In the genomic region with DNA sequence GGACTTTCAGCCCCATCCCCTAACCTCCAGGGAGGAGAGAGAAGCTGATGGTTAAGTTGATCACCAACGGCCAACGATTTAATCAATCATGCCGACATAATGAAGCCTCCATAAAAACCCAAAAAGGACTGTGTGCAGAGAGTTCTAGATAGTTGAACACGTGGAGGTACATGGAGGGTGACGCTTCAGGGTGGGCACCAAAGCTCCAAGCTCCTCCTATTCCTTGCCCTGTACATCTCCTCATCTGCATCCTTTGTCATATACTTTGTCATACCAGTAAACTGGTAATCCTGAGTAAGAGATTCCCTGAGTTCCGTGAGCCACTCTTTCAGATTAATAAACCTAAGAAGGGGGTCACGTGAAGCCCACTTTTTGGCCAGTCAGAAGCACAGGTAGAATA, we compare ENCODE assay signal across 37 cellular contexts.
"Had no signal": no experiment of that assay in that cellular context is flagged by ENCODE, and none has a peak within 500 bp of the region (broad histone marks: within the 10 kb centered on the region; RNA-seq: fewer than 3 reads in every experiment).

No MANE protein-coding gene starts in this region.

- H3K36me3 ChIP-seq: brain microvascular endothelial cell, breast epithelium, cardiac muscle cell had no signal

- H3K27me3 Mint-ChIP-seq: activated naive CD4-positive, alpha-beta T cell treated with anti-CD3 and anti-CD28 coated beads, Interleukin-2, amount 10 ng/mL, durations not matched to agents 7 days and 5 days; activated naive CD4-positive, alpha-beta T cell treated with anti-CD3 and anti-CD28 coated beads, Interleukin-2, amount 50 U/mL, for 24 hours; activated naive CD8-positive, alpha-beta T cell; activated naive CD8-positive, alpha-beta T cell treated with anti-CD3 and anti-CD28 coated beads for 36 hours; activated naive CD8-positive, alpha-beta T cell treated with anti-CD3 and anti-CD28 coated beads, Interleukin-2, amount 10 ng/mL, durations not matched to agents 7 days and 5 days; activated naive CD8-positive, alpha-beta T cell treated with anti-CD3 and anti-CD28 coated beads, Interleukin-2, amount 50 U/mL, for 24 hours; activated T-cell treated with anti-CD3 and anti-CD28 coated beads, Interleukin-2, amount 50 U/mL, for 24 hours; central memory CD8-positive, alpha-beta T cell had no signal

- H3K27me3 ChIP-seq: adrenal gland, ascending aorta, body of pancreas, brain microvascular endothelial cell, breast epithelium had no signal

- DNase-seq: activated effector memory CD4-positive, alpha-beta T cell treated with anti-CD3 and anti-CD28 coated beads, Interleukin-2, amount 50 U/mL, for 16 hours; activated effector memory CD4-positive, alpha-beta T cell treated with Interleukin-2 at 50 U/mL for 16 hours; activated gamma-delta T cell; activated gamma-delta T cell treated with Interleukin-2 at 50 U/mL for 16 hours; activated naive CD4-positive, alpha-beta T cell; activated naive CD4-positive, alpha-beta T cell treated with anti-CD3 and anti-CD28 coated beads for 36 hours; activated naive CD4-positive, alpha-beta T cell treated with anti-CD3 and anti-CD28 coated beads, Interleukin-2, amount 10 ng/mL, durations not matched to agents 7 days and 5 days; activated naive CD4-positive, alpha-beta T cell treated with anti-CD3 and anti-CD28 coated beads, Interleukin-2, amount 50 U/mL, for 16 hours; activated naive CD4-positive, alpha-beta T cell treated with Interleukin-2 at 50 U/mL for 16 hours; activated naive CD8-positive, alpha-beta T cell treated with anti-CD3 and anti-CD28 coated beads for 36 hours; activated naive CD8-positive, alpha-beta T cell treated with anti-CD3 and anti-CD28 coated beads, Interleukin-2, amount 10 ng/mL, durations not matched to agents 7 days and 5 days; activated naive CD8-positive, alpha-beta T cell treated with anti-CD3 and anti-CD28 coated beads, Interleukin-2, amount 50 U/mL, for 24 hours; activated T-cell treated with anti-CD3 and anti-CD28 coated beads, Interleukin-2, amount 50 U/mL, for 1 hour; activated T-cell treated with anti-CD3 and anti-CD28 coated beads, Interleukin-2, amount 50 U/mL, for 24 hours; activated T-cell treated with anti-CD3 and anti-CD28 coated beads, Interleukin-2, amount 50 U/mL, for 4 hours; activated T-cell treated with anti-CD3 and anti-CD28 coated beads, Interleukin-2, amount 50 U/mL, for 48 hours; activated T-cell treated with anti-CD3 and anti-CD28 coated beads, Interleukin-2, amount 50 U/mL, for 72 hours; adrenal gland; amniotic stem cell; amygdala; anterior cingulate cortex; aorta; body of pancreas; brain microvascular endothelial cell; caudate nucleus; central memory CD4-positive, alpha-beta T cell; cerebellar nuclear complex had no signal

- H3K4me3 ChIP-seq: adrenal gland, ascending aorta, body of pancreas, breast epithelium, cardiac muscle cell had no signal

- ATAC-seq: activated naive CD4-positive, alpha-beta T cell treated with anti-CD3 and anti-CD28 coated beads, Interleukin-2, amount 50 U/mL, for 72 hours; activated naive CD8-positive, alpha-beta T cell treated with anti-CD3 and anti-CD28 coated beads, Interleukin-2, amount 50 U/mL, for 24 hours; activated T-cell treated with anti-CD3 and anti-CD28 coated beads, Interleukin-2, amount 50 U/mL, for 4 hours; activated T-cell treated with anti-CD3 and anti-CD28 coated beads, Interleukin-2, amount 50 U/mL, for 72 hours; body of pancreas had no signal

- H3K4me3 Mint-ChIP-seq: activated naive CD4-positive, alpha-beta T cell treated with anti-CD3 and anti-CD28 coated beads for 36 hours; activated naive CD4-positive, alpha-beta T cell treated with anti-CD3 and anti-CD28 coated beads, Interleukin-2, amount 10 ng/mL, durations not matched to agents 7 days and 5 days; activated naive CD4-positive, alpha-beta T cell treated with anti-CD3 and anti-CD28 coated beads, Interleukin-2, amount 50 U/mL, for 24 hours; activated naive CD8-positive, alpha-beta T cell; activated naive CD8-positive, alpha-beta T cell treated with anti-CD3 and anti-CD28 coated beads for 36 hours; activated naive CD8-positive, alpha-beta T cell treated with anti-CD3 and anti-CD28 coated beads, Interleukin-2, amount 10 ng/mL, durations not matched to agents 7 days and 5 days; activated naive CD8-positive, alpha-beta T cell treated with anti-CD3 and anti-CD28 coated beads, Interleukin-2, amount 50 U/mL, for 24 hours; activated T-cell treated with anti-CD3 and anti-CD28 coated beads, Interleukin-2, amount 50 U/mL, for 24 hours; activated T-cell treated with anti-CD3 and anti-CD28 coated beads, Interleukin-2, amount 50 U/mL, for 4 hours; activated T-cell treated with anti-CD3 and anti-CD28 coated beads, Interleukin-2, amount 50 U/mL, for 72 hours; central memory CD8-positive, alpha-beta T cell had no signal

- H3K9me3 Mint-ChIP-seq: activated naive CD4-positive, alpha-beta T cell treated with anti-CD3 and anti-CD28 coated beads for 36 hours; activated naive CD4-positive, alpha-beta T cell treated with anti-CD3 and anti-CD28 coated beads, Interleukin-2, amount 10 ng/mL, durations not matched to agents 7 days and 5 days; activated naive CD4-positive, alpha-beta T cell treated with anti-CD3 and anti-CD28 coated beads, Interleukin-2, amount 50 U/mL, for 24 hours; activated naive CD4-positive, alpha-beta T cell treated with anti-CD3 and anti-CD28 coated beads, Interleukin-2, amount 50 U/mL, for 72 hours; activated naive CD8-positive, alpha-beta T cell treated with anti-CD3 and anti-CD28 coated beads for 36 hours; activated naive CD8-positive, alpha-beta T cell treated with anti-CD3 and anti-CD28 coated beads, Interleukin-2, amount 10 ng/mL, durations not matched to agents 7 days and 5 days; activated naive CD8-positive, alpha-beta T cell treated with anti-CD3 and anti-CD28 coated beads, Interleukin-2, amount 50 U/mL, for 24 hours; activated T-cell treated with anti-CD3 and anti-CD28 coated beads, Interleukin-2, amount 50 U/mL, for 24 hours; activated T-cell treated with anti-CD3 and anti-CD28 coated beads, Interleukin-2, amount 50 U/mL, for 4 hours; activated T-cell treated with anti-CD3 and anti-CD28 coated beads, Interleukin-2, amount 50 U/mL, for 72 hours; activated T-helper 2 cell treated with anti-CD3 and anti-CD28 coated beads, Interferon-gamma antibody, Interleukin-2, Interleukin-4, amounts not matched to agents 10 μg/mL and 5 μg/mL and 100 μg/mL, durations not matched to agents 14 hours and 24 hours and 36 hours; brain; central memory CD8-positive, alpha-beta T cell had no signal

- H3K27ac Mint-ChIP-seq: activated naive CD4-positive, alpha-beta T cell treated with anti-CD3 and anti-CD28 coated beads for 36 hours; activated naive CD4-positive, alpha-beta T cell treated with anti-CD3 and anti-CD28 coated beads, Interleukin-2, amount 10 ng/mL, durations not matched to agents 7 days and 5 days; activated naive CD4-positive, alpha-beta T cell treated with anti-CD3 and anti-CD28 coated beads, Interleukin-2, amount 50 U/mL, for 24 hours; activated naive CD8-positive, alpha-beta T cell; activated naive CD8-positive, alpha-beta T cell treated with anti-CD3 and anti-CD28 coated beads for 36 hours; activated naive CD8-positive, alpha-beta T cell treated with anti-CD3 and anti-CD28 coated beads, Interleukin-2, amount 10 ng/mL, durations not matched to agents 7 days and 5 days; activated naive CD8-positive, alpha-beta T cell treated with anti-CD3 and anti-CD28 coated beads, Interleukin-2, amount 50 U/mL, for 24 hours; activated T-cell treated with anti-CD3 and anti-CD28 coated beads, Interleukin-2, amount 50 U/mL, for 24 hours; activated T-cell treated with anti-CD3 and anti-CD28 coated beads, Interleukin-2, amount 50 U/mL, for 72 hours; activated T-helper 1 cell treated with anti-CD3 and anti-CD28 coated beads, Interleukin-12 subunit alpha, Interleukin-12 subunit beta, Interleukin-2, Interleukin-4 antibody, amounts not matched to agents 30 ng/mL and 10 ng/mL and 1 ng/mL, durations not matched to agents 14 hours and 24 hours and 36 hours; activated T-helper 2 cell treated with anti-CD3 and anti-CD28 coated beads, Interferon-gamma antibody, Interleukin-2, Interleukin-4, amounts not matched to agents 10 μg/mL and 5 μg/mL and 100 μg/mL, durations not matched to agents 14 hours and 24 hours and 36 hours; brain had no signal

- H3K27ac ChIP-seq: adrenal gland, ascending aorta, body of pancreas, brain microvascular endothelial cell, breast epithelium, cardiac muscle cell had no signal

- H3K9me3 ChIP-seq: adrenal gland, ascending aorta, body of pancreas, breast epithelium had no signal
